1 cellular context compared by ENCODE assay signal in the genomic region with DNA sequence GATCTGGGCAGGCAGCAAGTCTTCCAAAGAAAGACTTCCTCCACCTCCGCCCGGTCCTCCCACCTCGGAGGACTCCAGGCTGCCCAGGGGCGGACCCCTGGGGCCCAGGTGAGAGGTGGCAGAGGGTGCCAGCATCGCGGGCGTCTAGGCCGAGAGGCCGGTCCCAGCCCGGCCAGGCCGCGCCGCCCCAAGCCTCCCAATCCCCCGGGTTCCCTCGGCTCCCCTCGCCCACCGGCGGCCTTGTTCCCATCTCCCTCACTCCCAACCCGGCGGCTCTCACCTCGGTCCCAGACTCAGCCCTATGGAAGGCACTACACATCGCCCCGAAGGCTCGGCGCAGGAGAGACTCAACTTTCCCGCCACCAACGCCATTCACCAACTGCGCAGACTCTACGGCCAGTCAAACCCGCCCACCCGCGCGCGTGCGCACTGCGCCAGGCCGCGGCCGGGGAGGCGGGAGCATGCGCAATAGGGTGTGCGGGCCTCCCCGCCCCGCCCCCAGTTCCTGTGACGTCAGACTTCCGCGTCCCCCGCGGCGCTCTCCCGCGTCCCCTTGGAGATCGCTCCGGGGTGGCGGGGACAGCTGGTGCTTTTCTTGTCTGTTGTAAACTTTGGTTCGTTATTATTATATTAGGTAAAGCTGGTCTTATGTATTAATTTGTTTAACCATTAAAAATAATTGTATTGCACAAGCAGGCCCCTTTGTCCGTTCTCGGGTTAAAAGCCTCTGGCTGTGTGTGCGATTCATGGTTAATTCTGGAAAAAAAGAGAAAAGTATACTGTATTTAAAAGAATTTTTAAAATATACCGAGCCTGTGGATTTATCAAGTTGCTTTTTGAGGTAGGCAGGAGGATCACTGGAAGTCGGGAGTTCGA.
TF ChIP-seq lines count a peak whose summit lies in the region.

TSS of gene XRCC2 (minus strand) at position 381 of the 876 bp plus-strand sequence. CDS start at position 319, 62 bp downstream.

TF ChIP-seq in K562, 482 proteins besides CTCF, POLR2A, EP300 and RAD21 (continued from another document and continues in another):
- TF ChIP-seq, protein P1, sequence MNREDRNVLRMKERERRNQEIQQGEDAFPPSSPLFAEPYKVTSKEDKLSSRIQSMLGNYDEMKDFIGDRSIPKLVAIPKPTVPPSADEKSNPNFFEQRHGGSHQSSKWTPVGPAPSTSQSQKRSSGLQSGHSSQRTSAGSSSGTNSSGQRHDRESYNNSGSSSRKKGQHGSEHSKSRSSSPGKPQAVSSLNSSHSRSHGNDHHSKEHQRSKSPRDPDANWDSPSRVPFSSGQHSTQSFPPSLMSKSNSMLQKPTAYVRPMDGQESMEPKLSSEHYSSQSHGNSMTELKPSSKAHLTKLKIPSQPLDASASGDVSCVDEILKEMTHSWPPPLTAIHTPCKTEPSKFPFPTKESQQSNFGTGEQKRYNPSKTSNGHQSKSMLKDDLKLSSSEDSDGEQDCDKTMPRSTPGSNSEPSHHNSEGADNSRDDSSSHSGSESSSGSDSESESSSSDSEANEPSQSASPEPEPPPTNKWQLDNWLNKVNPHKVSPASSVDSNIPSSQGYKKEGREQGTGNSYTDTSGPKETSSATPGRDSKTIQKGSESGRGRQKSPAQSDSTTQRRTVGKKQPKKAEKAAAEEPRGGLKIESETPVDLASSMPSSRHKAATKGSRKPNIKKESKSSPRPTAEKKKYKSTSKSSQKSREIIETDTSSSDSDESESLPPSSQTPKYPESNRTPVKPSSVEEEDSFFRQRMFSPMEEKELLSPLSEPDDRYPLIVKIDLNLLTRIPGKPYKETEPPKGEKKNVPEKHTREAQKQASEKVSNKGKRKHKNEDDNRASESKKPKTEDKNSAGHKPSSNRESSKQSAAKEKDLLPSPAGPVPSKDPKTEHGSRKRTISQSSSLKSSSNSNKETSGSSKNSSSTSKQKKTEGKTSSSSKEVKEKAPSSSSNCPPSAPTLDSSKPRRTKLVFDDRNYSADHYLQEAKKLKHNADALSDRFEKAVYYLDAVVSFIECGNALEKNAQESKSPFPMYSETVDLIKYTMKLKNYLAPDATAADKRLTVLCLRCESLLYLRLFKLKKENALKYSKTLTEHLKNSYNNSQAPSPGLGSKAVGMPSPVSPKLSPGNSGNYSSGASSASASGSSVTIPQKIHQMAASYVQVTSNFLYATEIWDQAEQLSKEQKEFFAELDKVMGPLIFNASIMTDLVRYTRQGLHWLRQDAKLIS (CRISPR knock-in tag; IDR thresholded peaks at IDR 0.05): peak; percentile 94
- TF ChIP-seq DEAF1 (CRISPR knock-in tag; IDR thresholded peaks at IDR 0.05) (0 out of 2 replicates have a peak, but pooled peaks have one; percentile 4), RBM25 (IDR thresholded peaks at IDR 0.05; ENCODE audit: low read depth, low read length, severe bottlenecking) (no peak), NR3C1 (CRISPR knock-in tag; IDR thresholded peaks at IDR 0.05) (0 out of 2 replicates have a peak, but pooled peaks have one; percentile 50), KLF10 (CRISPR knock-in tag; IDR thresholded peaks at IDR 0.05) (no peak), ZNF134 (CRISPR knock-in tag; conservative IDR thresholded peaks at IDR 0.05) (no peak), HDAC1 (IDR thresholded peaks at IDR 0.05) (peak; percentile 65 to 99), TBL1XR1 (IDR thresholded peaks at IDR 0.05; ENCODE audit: low read length in 2 of 2) (peak in 1 of 2 experiments; percentile 80; a peak in 1 of 4 replicates), GTF2B (IDR thresholded peaks at IDR 0.05; ENCODE audit: extremely low read depth, insufficient read length) (no peak), ID3 (CRISPR knock-in tag; IDR thresholded peaks at IDR 0.05) (no peak), ID3 (tag; IDR thresholded peaks at IDR 0.05) (no peak), POLR2AphosphoS2 (IDR thresholded peaks at IDR 0.05; ENCODE audit: low read length) (peak; percentile 97; the same call in 1 of the 2 replicates), PCBP2 (IDR thresholded peaks at IDR 0.05; ENCODE audit: low read depth, low read length, poor library complexity, severe bottlenecking) (no peak), ZNF77 (CRISPR knock-in tag; IDR thresholded peaks at IDR 0.05) (no peak), SIN3B (IDR thresholded peaks at IDR 0.05; ENCODE audit: low read depth) (peak; percentile 72), ZNF41 (CRISPR knock-in tag; conservative IDR thresholded peaks at IDR 0.05) (no peak), TSC22D4 (tag; IDR thresholded peaks at IDR 0.05) (no peak), ZBTB1 (CRISPR knock-in tag; IDR thresholded peaks at IDR 0.05; ENCODE audit: borderline replicate concordance, low read depth) (peak; percentile 57; the same call in 1 of the 2 replicates), LEF1 (IDR thresholded peaks at IDR 0.05) (0 out of 2 replicates have a peak, but pooled peaks have one; percentile 47), ZNF384 (IDR thresholded peaks at IDR 0.05; ENCODE audit: low read depth, low read length) (no peak), ZNF165 (CRISPR knock-in tag; IDR thresholded peaks at IDR 0.05; ENCODE audit: borderline replicate concordance) (no peak), DMBX1 (CRISPR knock-in tag; IDR thresholded peaks at IDR 0.05; ENCODE audit: borderline replicate concordance) (0 out of 2 replicates have a peak, but pooled peaks have one; percentile 22), RBM22 (IDR thresholded peaks at IDR 0.05; ENCODE audit: low read depth, low read length, poor library complexity, severe bottlenecking) (peak; percentile 74), ZNF584 (CRISPR knock-in tag; IDR thresholded peaks at IDR 0.05; ENCODE audit: low read depth) (no peak), RBFOX2 (IDR thresholded peaks at IDR 0.05; ENCODE audit: low read depth, low read length) (peak; percentile 99), ZNF76 (CRISPR knock-in tag; IDR thresholded peaks at IDR 0.05; ENCODE audit: borderline replicate concordance) (0 out of 2 replicates have a peak, but pooled peaks have one; percentile 47), MYNN (IDR thresholded peaks at IDR 0.05) (no peak), MYNN (CRISPR knock-in tag; IDR thresholded peaks at IDR 0.05) (no peak), SRSF7 (optimal IDR thresholded peaks at IDR 0.05; ENCODE audit: low read depth, low read length) (no peak), YBX1 (IDR thresholded peaks at IDR 0.05) (no peak), TRIM25 (IDR thresholded peaks at IDR 0.05; ENCODE audit: borderline replicate concordance) (0 out of 2 replicates have a peak, but pooled peaks have one; percentile 34), NBN (IDR thresholded peaks at IDR 0.05; ENCODE audit: low read depth) (peak; percentile 91), MEF2D (tag; conservative IDR thresholded peaks at IDR 0.05; ENCODE audit: low read depth) (no peak), TBP (optimal IDR thresholded peaks at IDR 0.05; ENCODE audit: low read depth, low read length) (peak; percentile 82), MTF1 (CRISPR knock-in tag; IDR thresholded peaks at IDR 0.05; ENCODE audit: borderline replicate concordance) (no peak)
- TF ChIP-seq, protein P2, sequence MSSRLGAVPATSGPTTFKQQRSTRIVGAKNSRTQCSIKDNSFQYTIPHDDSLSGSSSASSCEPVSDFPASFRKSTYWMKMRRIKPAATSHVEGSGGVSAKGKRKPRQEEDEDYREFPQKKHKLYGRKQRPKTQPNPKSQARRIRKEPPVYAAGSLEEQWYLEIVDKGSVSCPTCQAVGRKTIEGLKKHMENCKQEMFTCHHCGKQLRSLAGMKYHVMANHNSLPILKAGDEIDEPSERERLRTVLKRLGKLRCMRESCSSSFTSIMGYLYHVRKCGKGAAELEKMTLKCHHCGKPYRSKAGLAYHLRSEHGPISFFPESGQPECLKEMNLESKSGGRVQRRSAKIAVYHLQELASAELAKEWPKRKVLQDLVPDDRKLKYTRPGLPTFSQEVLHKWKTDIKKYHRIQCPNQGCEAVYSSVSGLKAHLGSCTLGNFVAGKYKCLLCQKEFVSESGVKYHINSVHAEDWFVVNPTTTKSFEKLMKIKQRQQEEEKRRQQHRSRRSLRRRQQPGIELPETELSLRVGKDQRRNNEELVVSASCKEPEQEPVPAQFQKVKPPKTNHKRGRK (tag; IDR thresholded peaks at IDR 0.05): no peak
- TF ChIP-seq, protein P3, sequence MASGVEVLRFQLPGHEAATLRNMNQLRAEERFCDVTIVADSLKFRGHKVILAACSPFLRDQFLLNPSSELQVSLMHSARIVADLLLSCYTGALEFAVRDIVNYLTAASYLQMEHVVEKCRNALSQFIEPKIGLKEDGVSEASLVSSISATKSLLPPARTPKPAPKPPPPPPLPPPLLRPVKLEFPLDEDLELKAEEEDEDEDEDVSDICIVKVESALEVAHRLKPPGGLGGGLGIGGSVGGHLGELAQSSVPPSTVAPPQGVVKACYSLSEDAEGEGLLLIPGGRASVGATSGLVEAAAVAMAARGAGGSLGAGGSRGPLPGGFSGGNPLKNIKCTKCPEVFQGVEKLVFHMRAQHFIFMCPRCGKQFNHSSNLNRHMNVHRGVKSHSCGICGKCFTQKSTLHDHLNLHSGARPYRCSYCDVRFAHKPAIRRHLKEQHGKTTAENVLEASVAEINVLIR (CRISPR knock-in tag; IDR thresholded peaks at IDR 0.05): peak; percentile 97
- TF ChIP-seq, protein P4, sequence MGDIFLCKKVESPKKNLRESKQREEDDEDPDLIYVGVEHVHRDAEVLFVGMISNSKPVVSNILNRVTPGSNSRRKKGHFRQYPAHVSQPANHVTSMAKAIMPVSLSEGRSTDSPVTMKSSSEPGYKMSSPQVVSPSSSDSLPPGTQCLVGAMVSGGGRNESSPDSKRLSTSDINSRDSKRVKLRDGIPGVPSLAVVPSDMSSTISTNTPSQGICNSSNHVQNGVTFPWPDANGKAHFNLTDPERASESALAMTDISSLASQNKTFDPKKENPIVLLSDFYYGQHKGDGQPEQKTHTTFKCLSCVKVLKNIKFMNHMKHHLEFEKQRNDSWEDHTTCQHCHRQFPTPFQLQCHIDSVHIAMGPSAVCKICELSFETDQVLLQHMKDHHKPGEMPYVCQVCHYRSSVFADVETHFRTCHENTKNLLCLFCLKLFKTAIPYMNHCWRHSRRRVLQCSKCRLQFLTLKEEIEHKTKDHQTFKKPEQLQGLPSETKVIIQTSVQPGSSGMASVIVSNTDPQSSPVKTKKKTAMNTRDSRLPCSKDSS (IDR thresholded peaks at IDR 0.05; ENCODE audit: low read depth, partially characterized antibody): no peak
- TF ChIP-seq, protein P5, sequence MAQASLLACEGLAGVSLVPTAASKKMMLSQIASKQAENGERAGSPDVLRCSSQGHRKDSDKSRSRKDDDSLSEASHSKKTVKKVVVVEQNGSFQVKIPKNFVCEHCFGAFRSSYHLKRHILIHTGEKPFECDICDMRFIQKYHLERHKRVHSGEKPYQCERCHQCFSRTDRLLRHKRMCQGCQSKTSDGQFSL (CRISPR knock-in tag; IDR thresholded peaks at IDR 0.05): no peak
- TF ChIP-seq, protein P5 (tag; IDR thresholded peaks at IDR 0.05): no peak
- TF ChIP-seq, protein P6, sequence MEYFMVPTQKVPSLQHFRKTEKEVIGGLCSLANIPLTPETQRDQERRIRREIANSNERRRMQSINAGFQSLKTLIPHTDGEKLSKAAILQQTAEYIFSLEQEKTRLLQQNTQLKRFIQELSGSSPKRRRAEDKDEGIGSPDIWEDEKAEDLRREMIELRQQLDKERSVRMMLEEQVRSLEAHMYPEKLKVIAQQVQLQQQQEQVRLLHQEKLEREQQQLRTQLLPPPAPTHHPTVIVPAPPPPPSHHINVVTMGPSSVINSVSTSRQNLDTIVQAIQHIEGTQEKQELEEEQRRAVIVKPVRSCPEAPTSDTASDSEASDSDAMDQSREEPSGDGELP (CRISPR knock-in tag; IDR thresholded peaks at IDR 0.05; ENCODE audit: borderline replicate concordance): peak; percentile 96
